8 cellular contexts compared by ENCODE assay signal in the genomic region with DNA sequence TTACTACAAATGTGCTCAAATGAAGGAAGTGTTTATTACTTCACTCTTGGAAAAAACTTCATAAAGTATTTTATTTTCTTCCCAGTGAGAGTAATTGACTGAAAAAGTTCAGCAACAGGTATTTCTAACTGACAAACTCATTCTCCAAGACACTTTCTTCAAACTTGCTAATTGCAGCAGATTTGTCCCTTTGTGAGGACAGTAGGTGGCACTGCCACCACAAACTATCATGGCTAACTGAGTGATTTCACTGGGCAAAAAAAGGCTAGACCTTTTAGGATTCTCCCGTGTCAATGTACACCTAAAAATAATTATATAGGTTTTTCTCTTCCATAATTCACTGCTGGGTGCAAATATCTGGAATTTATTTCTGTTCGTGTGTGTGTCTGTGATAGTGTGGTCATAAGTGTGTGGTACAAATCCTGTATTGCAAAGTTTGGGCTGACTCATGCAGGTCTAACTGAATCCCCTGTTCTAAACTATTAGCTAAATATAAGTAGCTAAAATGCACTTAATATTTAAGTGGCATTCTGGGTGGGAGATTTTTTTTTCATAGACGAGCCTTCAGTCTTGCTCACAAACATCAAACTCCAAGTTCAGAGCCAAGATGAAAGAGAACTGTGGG. TPM values are rescaled to one million over a fixed set of nuclear protein-coding genes. Genes with fewer than 3 reads are reported as not detected.
A peak's percentile ranks its signal among the peaks of the same experiment; 100 is the strongest.
DNase-seq lines count a peak whose midpoint lies in the region; ATAC-seq and TF ChIP-seq lines count a peak whose summit lies in the region.

No MANE protein-coding gene starts in this region.

- DNase-seq in SIG-M5 treated with dmso at 0.1 percent for 504 hours (lab: John Stamatoyannopoulos, UW; ENCODE audit: unreplicated experiment) (peak; percentile 28), SIG-M5 (lab: John Stamatoyannopoulos, UW) (no peak), MM.1S (peak; percentile 22), spleen (no peak)
- peak; percentile 46 for DNase-seq in activated CD8-positive, alpha-beta T cell treated with anti-CD3 and anti-CD28 coated beads, Interleukin-2, amount 10 ng/mL, durations not matched to agents 7 days and 5 days

- POLR2A ChIA-PET in activated CD8-positive, alpha-beta T cell treated with anti-CD3 and anti-CD28 coated beads, Interleukin-2, amount 10 ng/mL, durations not matched to agents 7 days and 5 days (lab: Charles Lee) = interaction anchor here (1.0 kb wide), 1 partner anchor 703 kb away, joined by 3 read pairs; a partner anchor contains a TSS

- H3K9me3 ChIP-seq in MM.1S (replicated peaks; ENCODE audit: insufficient read depth, low read length) (no peaks in the 10 kb centered on the region), gastroesophageal sphincter (no peaks in the 10 kb centered on the region), spleen (no peaks in the 10 kb centered on the region)

- H3K36me3 Mint-ChIP-seq in activated CD8-positive, alpha-beta T cell treated with anti-CD3 and anti-CD28 coated beads, Interleukin-2, amount 10 ng/mL, durations not matched to agents 7 days and 5 days (ENCODE audit: low read depth) = no peaks in the 10 kb centered on the region

- no peaks in the 10 kb centered on the region for H3K9me2 ChIP-seq in MM.1S (replicated peaks; ENCODE audit: insufficient read depth, low read length)

- CTCF ChIA-PET in activated CD8-positive, alpha-beta T cell treated with anti-CD3 and anti-CD28 coated beads, Interleukin-2, amount 10 ng/mL, durations not matched to agents 7 days and 5 days (lab: Charles Lee) = interaction anchor here (0.6 to 5.9 kb wide), 5 partner anchors 54 to 1187 kb away, joined by 3 to 62 read pairs (median 4); a partner anchor contains a TSS

- intact Hi-C loops in spleen (cut with DNase I; ENCODE audit: low total_unique reads) = loop anchor here (5.0 kb wide), 1 partner anchor 704 kb away; a partner anchor contains a TSS

- no peaks in the 10 kb centered on the region for H3F3A ChIP-seq in MM.1S (ENCODE audit: insufficient read depth, low read length)

- H3K4me1 ChIP-seq in MM.1S (ENCODE audit: low read length) (no peaks in the 10 kb centered on the region), gastroesophageal sphincter (peaks cover 0 to 37% (median 8%) of the 10 kb centered on the region in 3 donors), spleen (peaks cover 6 to 69% (median 33%) of the 10 kb centered on the region in 6 donors)

- TF ChIP-seq POLR2A in gastroesophageal sphincter (IDR thresholded peaks at IDR 0.05) (no peak), spleen (IDR thresholded peaks at IDR 0.05) (no peak)

- no peak overlapping the region for H3K4me2 ChIP-seq in MM.1S (ENCODE audit: low read depth, low read length)

- H3K79me2 ChIP-seq in MM.1S (ENCODE audit: low read length) = no peaks in the 10 kb centered on the region

- H3K9me3 Mint-ChIP-seq in activated CD8-positive, alpha-beta T cell treated with anti-CD3 and anti-CD28 coated beads, Interleukin-2, amount 10 ng/mL, durations not matched to agents 7 days and 5 days (ENCODE audit: insufficient read depth) = no peaks in the 10 kb centered on the region

- H3K27me3 ChIP-seq in MM.1S (replicated peaks; ENCODE audit: insufficient read depth, low read length) (no peaks in the 10 kb centered on the region), gastroesophageal sphincter (peaks cover 56% of the 10 kb centered on the region), spleen (replicated peaks in 1 of 7) (peaks cover 0 to 50% (median 28%) of the 10 kb centered on the region in 7 donors)

- 24 to 26% methylated on average over 3 of the region's 3 CpGs for WGBS in gastroesophageal sphincter (ENCODE audit: low coverage in 1 of 2), 2 donors
- 18 to 36% (median 28%) methylated on average over 3 of the region's 3 CpGs for WGBS in spleen, 5 donors

- no peak overlapping the region for H3K27ac ChIP-seq in MM.1S (ENCODE audit: low read length)
- H3K27ac ChIP-seq in gastroesophageal sphincter = no peak overlapping the region
- H3K27ac ChIP-seq in spleen = peak overlapping the region in 2 of 8 donors; percentile 14 to 87

- H2AFZ ChIP-seq in MM.1S (ENCODE audit: low read length) = no peak overlapping the region

- no peak overlapping the region for H3K27ac Mint-ChIP-seq in activated CD8-positive, alpha-beta T cell treated with anti-CD3 and anti-CD28 coated beads, Interleukin-2, amount 10 ng/mL, durations not matched to agents 7 days and 5 days

- peaks cover 45% of the 10 kb centered on the region for H3K27me3 Mint-ChIP-seq in activated CD8-positive, alpha-beta T cell treated with anti-CD3 and anti-CD28 coated beads, Interleukin-2, amount 10 ng/mL, durations not matched to agents 7 days and 5 days (ENCODE audit: low read depth)

- peaks cover 11% of the 10 kb centered on the region for H3K4me1 Mint-ChIP-seq in activated CD8-positive, alpha-beta T cell treated with anti-CD3 and anti-CD28 coated beads, Interleukin-2, amount 10 ng/mL, durations not matched to agents 7 days and 5 days (ENCODE audit: low read depth)

- H3K4me3 ChIP-seq in MM.1S (ENCODE audit: low read length) (no peak overlapping the region), gastroesophageal sphincter (no peak overlapping the region), spleen (peak overlapping the region in 4 of 8 donors; percentile 6 to 73 (median 54))

- TF ChIP-seq EP300 in gastroesophageal sphincter (IDR thresholded peaks at IDR 0.05) = no peak

- H4K20me1 ChIP-seq in MM.1S (ENCODE audit: insufficient read depth, low read length) = no peaks in the 10 kb centered on the region

- TF ChIP-seq CTCF in MM.1S (IDR thresholded peaks at IDR 0.05; ENCODE audit: low read length) = peak; percentile 37
- peak in 3 of 4 experiments; percentile 41 to 61 (median 47) for TF ChIP-seq CTCF in gastroesophageal sphincter (IDR thresholded peaks at IDR 0.05)
- TF ChIP-seq CTCF in spleen (IDR thresholded peaks at IDR 0.05 in 8 of 11, conservative IDR thresholded peaks at IDR 0.05 in 3 of 11) = peak in 9 of 11 experiments; percentile 12 to 74 (median 53)

- ATAC-seq in activated CD8-positive, alpha-beta T cell treated with anti-CD3 and anti-CD28 coated beads, Interleukin-2, amount 10 ng/mL, durations not matched to agents 7 days and 5 days = no peak
- ATAC-seq in gastroesophageal sphincter = no peak
- ATAC-seq in GM19455 (IDR thresholded peaks at IDR 0.05; ENCODE audit: unreplicated experiment) = no peak
- no peak for ATAC-seq in GM21529 (IDR thresholded peaks at IDR 0.05; ENCODE audit: unreplicated experiment)

- H3K4me3 Mint-ChIP-seq in activated CD8-positive, alpha-beta T cell treated with anti-CD3 and anti-CD28 coated beads, Interleukin-2, amount 10 ng/mL, durations not matched to agents 7 days and 5 days = no peak overlapping the region

- H3K36me3 ChIP-seq in MM.1S (replicated peaks; ENCODE audit: insufficient read depth, low read length) = no peaks in the 10 kb centered on the region
- H3K36me3 ChIP-seq in gastroesophageal sphincter = no peaks in the 10 kb centered on the region
- H3K36me3 ChIP-seq in spleen = no peaks in the 10 kb centered on the region

- no peak overlapping the region for H3K9ac ChIP-seq in MM.1S (ENCODE audit: low read length)

RNA-seq across cellular contexts. Expression of a gene that starts 3.9 kb away (rescaled TPM):
- total RNA-seq in activated CD8-positive, alpha-beta T cell treated with anti-CD3 and anti-CD28 coated beads, Interleukin-2, amount 10 ng/mL, durations not matched to agents 7 days and 5 days = not detected
- total RNA-seq in gastroesophageal sphincter (10 to 100 TPM in 2 of 4 donors, 1 to 10 TPM in 2; 5.9 to 10.9 (median 8.9) TPM), spleen (10 to 100 TPM; 14.2 to 25.9 (median 17.3) TPM)
- 1 to 10 TPM; 1.9 to 5.1 (median 2.9) TPM for polyA plus RNA-seq in spleen

Comparison
In these comparisons a context has a peak if more than half of its experiments do, and no peak if none do; other contexts are left out.
1. DNase-seq: peak in SIG-M5 treated with dmso at 0.1 percent for 504 hours (single experiment), MM.1S (single experiment) and activated CD8-positive, alpha-beta T cell treated with anti-CD3 and anti-CD28 coated beads, Interleukin-2, amount 10 ng/mL, durations not matched to agents 7 days and 5 days (single experiment); none in SIG-M5 (single experiment) and spleen (single experiment).
2. RNA of a gene that starts 3.9 kb away (total RNA-seq): 14.2 to 25.9 TPM in spleen and 5.9 to 10.9 TPM in gastroesophageal sphincter; not detected in activated CD8-positive, alpha-beta T cell treated with anti-CD3 and anti-CD28 coated beads, Interleukin-2, amount 10 ng/mL, durations not matched to agents 7 days and 5 days; every median in the first group is over 4 times any median in the second.
3. Peak in every context shown above with its lines, with median percentiles within 50 percentile points of each other: CTCF ChIP-seq.